Comparison of ENCODE assay signal across 8 cellular contexts in the genomic region with DNA sequence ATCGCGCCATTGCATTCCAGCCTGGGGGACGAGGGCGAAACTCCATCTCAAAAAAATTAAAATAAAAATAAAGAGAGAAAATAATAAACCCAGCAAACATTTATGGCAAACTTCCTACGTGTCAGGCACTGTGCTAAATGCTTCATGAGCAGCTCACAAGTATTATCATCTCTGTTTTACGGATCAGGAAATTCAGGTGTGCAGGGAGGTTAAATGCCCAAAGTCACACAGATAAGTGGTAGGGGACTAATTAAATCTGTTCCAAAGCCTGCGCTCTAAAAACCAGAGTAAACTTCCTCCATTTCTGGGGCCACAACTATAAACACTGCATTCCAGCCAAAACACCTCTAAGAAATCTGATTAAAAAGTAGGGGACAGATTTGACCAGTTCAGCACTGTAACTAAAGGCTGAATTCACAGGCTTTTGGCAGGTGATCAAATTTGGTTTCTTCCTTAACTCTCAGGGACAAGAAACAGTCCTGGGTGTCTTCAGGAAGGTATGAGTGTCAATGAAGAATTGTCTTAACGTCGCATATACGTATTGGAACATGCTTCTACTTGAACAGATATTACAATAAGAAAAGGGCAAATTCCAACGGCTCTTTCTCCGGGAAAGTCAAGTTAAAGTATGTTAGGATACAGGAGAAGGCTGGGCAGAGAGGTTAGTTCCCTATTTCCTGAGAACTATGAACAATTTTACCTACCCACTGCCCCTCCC. TPM values are rescaled to one million over a fixed set of nuclear protein-coding genes. Genes with fewer than 3 reads are reported as not detected.
DNase-seq lines count a peak whose midpoint lies in the region; ATAC-seq and TF ChIP-seq lines count a peak whose summit lies in the region.

No MANE protein-coding gene starts in this region.

- H3K4me3 ChIP-seq in OCI-LY1 (ENCODE audit: low read depth, low read length, poor library complexity, severe bottlenecking) (peak overlapping the region; percentile 81), mucosa of descending colon (peak overlapping the region; percentile 67)

- TF ChIP-seq CTCF in OCI-LY1 (IDR thresholded peaks at IDR 0.05; ENCODE audit: low read length) (no peak), mucosa of descending colon (IDR thresholded peaks at IDR 0.05) (no peak)

- H2AFZ ChIP-seq in OCI-LY1 (ENCODE audit: low read length) = no peak overlapping the region

- H3K9me2 ChIP-seq in OCI-LY1 (ENCODE audit: low read depth, low read length) = no peaks in the 10 kb centered on the region

- H3K36me3 ChIP-seq in OCI-LY1 (ENCODE audit: insufficient read depth, low read length) (peaks cover 3% of the 10 kb centered on the region; the same call in 1 of the 2 replicates), mucosa of descending colon (ENCODE audit: low read depth) (peaks cover 4% of the 10 kb centered on the region)

- intact Hi-C loops in Right ventricle myocardium superior (cut with DNase I) = no loop called here
- intact Hi-C loops in cardiac septum (cut with DNase I) = loop anchor here (1.0 to 2.0 kb wide), 2 partner anchors 33 to 40 kb away; partner anchors contain the start of genes CCDC47 and LIMD2
- intact Hi-C loops in mucosa of descending colon (cut with DNase I, micrococcal nuclease) = no loop called here

- H3K9me3 ChIP-seq in OCI-LY1 (ENCODE audit: low read length) (no peaks in the 10 kb centered on the region), mucosa of descending colon (no peaks in the 10 kb centered on the region)

- H3K27ac ChIP-seq in OCI-LY1 (ENCODE audit: low read depth, low read length, poor library complexity, severe bottlenecking) = peak overlapping the region; percentile 71

- no peaks in the 10 kb centered on the region for H3K27me3 ChIP-seq in OCI-LY1 (ENCODE audit: insufficient read depth, low read length)

- H3K4me1 ChIP-seq in OCI-LY1 (ENCODE audit: insufficient read depth, low read length, severe bottlenecking) (peaks cover 36% of the 10 kb centered on the region), mucosa of descending colon (ENCODE audit: low read depth) (peaks cover 8% of the 10 kb centered on the region)

- ATAC-seq in Right ventricle myocardium superior (ENCODE audit: poor library complexity) (peak; percentile 5), mucosa of descending colon (peak; percentile 30), HG02981 (IDR thresholded peaks at IDR 0.05; ENCODE audit: unreplicated experiment) (no peak)

- DNase-seq in Right ventricle myocardium superior = no peak
- no peak for DNase-seq in cardiac septum (ENCODE audit: low spot score)
- DNase-seq in dermis blood vessel endothelial cell = peak; percentile 20
- no peak for DNase-seq in mucosa of descending colon
- DNase-seq in activated effector memory CD4-positive, alpha-beta T cell treated with anti-CD3 and anti-CD28 coated beads, Interleukin-2, amount 50 U/mL, for 16 hours = no peak
- DNase-seq in iPS-NIHi7 (ENCODE audit: extremely low spot score) = no peak

- H3K79me2 ChIP-seq in OCI-LY1 (ENCODE audit: insufficient read depth, low read length) = peaks cover 11% of the 10 kb centered on the region; the same call in 1 of the 2 replicates

- no peaks in the 10 kb centered on the region for H4K20me1 ChIP-seq in OCI-LY1 (ENCODE audit: insufficient read depth, low read length)

- peak overlapping the region; percentile 79 for H3K4me2 ChIP-seq in OCI-LY1 (ENCODE audit: low read length)

- peaks cover 2% of the 10 kb centered on the region; the same call in 1 of the 2 replicates for H3F3A ChIP-seq in OCI-LY1 (ENCODE audit: insufficient read depth, low read length)

- H3K9ac ChIP-seq in OCI-LY1 (ENCODE audit: low read length) = peak overlapping the region; percentile 91

RNA-seq across cellular contexts. Expression of gene STRADA, which starts 1.0 kb away (rescaled TPM):
- total RNA-seq in Right ventricle myocardium superior (14.7 TPM), cardiac septum (20.4 TPM), dermis blood vessel endothelial cell (26.5 and 27.5 TPM in 2 replicates), mucosa of descending colon (10 to 100 TPM; 29.1 to 34.0 (median 29.6) TPM)

RNA-seq across cellular contexts. Expression of gene CCDC47, which starts 32.8 kb away (rescaled TPM):
- total RNA-seq in Right ventricle myocardium superior (84.8 TPM), cardiac septum (78.7 TPM), dermis blood vessel endothelial cell (109 and 164 TPM in 2 replicates), mucosa of descending colon (100 to 1,000 TPM in 2 of 3 donors, 10 to 100 TPM in 1; 94.9 to 139 (median 128) TPM)

RNA-seq across cellular contexts. Expression of gene DDX42, which starts 33.3 kb away (rescaled TPM):
- total RNA-seq in Right ventricle myocardium superior (42.4 TPM), cardiac septum (66.1 TPM), dermis blood vessel endothelial cell (71.6 and 81.5 TPM in 2 replicates), mucosa of descending colon (100 to 1,000 TPM in 1 of 3 donors, 10 to 100 TPM in 2; 86.1 to 137 (median 89.9) TPM)

RNA-seq across cellular contexts. Expression of gene LIMD2, which starts 40.7 kb away (rescaled TPM):
- 2.4 TPM for total RNA-seq in Right ventricle myocardium superior
- total RNA-seq in cardiac septum = 7.5 TPM
- 46.5 and 64.4 TPM in 2 replicates for total RNA-seq in dermis blood vessel endothelial cell
- 10 to 100 TPM in 1 of 3 donors, 1 to 10 TPM in 2; 5.6 to 13.2 (median 8.4) TPM for total RNA-seq in mucosa of descending colon
